Comparison of ENCODE assay signal across 24 cellular contexts in the genomic region with DNA sequence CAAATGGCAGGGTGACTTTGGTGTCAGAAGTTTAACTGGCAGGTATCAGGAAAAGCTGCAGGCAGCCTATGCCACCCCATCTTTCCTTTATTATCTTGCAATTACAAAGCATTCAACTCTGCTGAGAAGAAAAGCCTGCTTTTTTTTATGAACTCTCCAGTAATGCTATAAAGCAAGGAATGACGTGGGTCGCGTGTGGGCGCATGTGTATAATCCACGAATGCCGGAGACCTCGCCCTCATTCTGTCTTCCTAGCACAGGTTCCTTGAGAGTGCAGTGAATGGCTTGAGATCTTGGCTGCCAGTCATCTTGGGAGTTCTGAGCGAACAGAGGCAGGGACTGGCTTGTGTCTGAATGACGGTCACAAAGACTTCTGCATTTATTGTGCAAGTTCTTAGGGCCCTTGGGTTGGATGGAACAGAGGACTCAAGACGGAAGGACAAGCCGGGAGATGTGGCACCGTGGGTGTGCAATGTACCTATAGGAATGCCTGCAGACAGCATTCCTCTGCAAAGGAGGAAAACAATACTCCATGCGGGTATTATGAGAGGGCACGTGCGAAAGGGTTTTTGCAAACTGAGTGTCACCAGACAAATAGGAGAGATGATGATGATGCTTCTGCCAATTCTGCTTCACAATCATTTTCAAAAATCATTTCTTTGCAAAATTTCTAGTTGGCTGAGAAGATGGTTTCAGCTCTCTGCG.
"Had no signal": no experiment of that assay in that cellular context is flagged by ENCODE, and none has a peak within 500 bp of the region (broad histone marks: within the 10 kb centered on the region; RNA-seq: fewer than 3 reads in every experiment).

No MANE protein-coding gene starts in this region.

- H3K27me3 Mint-ChIP-seq: activated CD4-positive, alpha-beta memory T cell treated with anti-CD3 and anti-CD28 coated beads, Interleukin-2, amount 10 ng/mL, durations not matched to agents 7 days and 5 days; activated CD4-positive, alpha-beta T cell treated with anti-CD3 and anti-CD28 coated beads, Interleukin-2, amount 10 ng/mL, durations not matched to agents 24 days and 14 days had no signal

- H3K27ac Mint-ChIP-seq: activated CD4-positive, alpha-beta memory T cell treated with anti-CD3 and anti-CD28 coated beads, Interleukin-2, amount 10 ng/mL, durations not matched to agents 7 days and 5 days; activated CD4-positive, alpha-beta T cell treated with anti-CD3 and anti-CD28 coated beads, Interleukin-2, amount 10 ng/mL, durations not matched to agents 24 days and 14 days; activated naive CD4-positive, alpha-beta T cell treated with anti-CD3 and anti-CD28 coated beads, Interleukin-2, amount 10 ng/mL, durations not matched to agents 7 days and 5 days; activated naive CD8-positive, alpha-beta T cell treated with anti-CD3 and anti-CD28 coated beads, Interleukin-2, amount 10 ng/mL, durations not matched to agents 7 days and 5 days; activated T-cell treated with anti-CD3 and anti-CD28 coated beads, Interleukin-2, amount 50 U/mL, for 24 hours; nephron; T-helper 17 cell had no signal

- H3K9me3 ChIP-seq: ascending aorta, heart right ventricle, left lung, lower lobe of right lung, neutrophil, pancreas, prostate gland, right atrium auricular region, tibial nerve, uterus had no signal

- H3K27ac ChIP-seq: ascending aorta, brain microvascular endothelial cell, heart right ventricle, left lung, lower lobe of right lung, neutrophil, pancreas, prostate gland, right atrium auricular region, tibial nerve, uterus had no signal

- H3K36me3 ChIP-seq: ascending aorta, brain microvascular endothelial cell, heart right ventricle, left lung, lower lobe of right lung, neutrophil, pancreas, prostate gland, right atrium auricular region, tibial nerve, uterus had no signal

- H3K27me3 ChIP-seq: ascending aorta, brain microvascular endothelial cell, neutrophil, pancreas, right atrium auricular region, tibial nerve, uterus had no signal

- H3K4me3 Mint-ChIP-seq: activated CD4-positive, alpha-beta memory T cell treated with anti-CD3 and anti-CD28 coated beads, Interleukin-2, amount 10 ng/mL, durations not matched to agents 7 days and 5 days; activated CD4-positive, alpha-beta T cell treated with anti-CD3 and anti-CD28 coated beads, Interleukin-2, amount 10 ng/mL, durations not matched to agents 24 days and 14 days; activated naive CD4-positive, alpha-beta T cell treated with anti-CD3 and anti-CD28 coated beads, Interleukin-2, amount 10 ng/mL, durations not matched to agents 7 days and 5 days; activated naive CD8-positive, alpha-beta T cell treated with anti-CD3 and anti-CD28 coated beads, Interleukin-2, amount 10 ng/mL, durations not matched to agents 7 days and 5 days; activated T-cell treated with anti-CD3 and anti-CD28 coated beads, Interleukin-2, amount 50 U/mL, for 24 hours; T-helper 17 cell had no signal

- FAIRE-seq: endothelial cell of umbilical vein, pancreas had no signal

- H3K4me3 ChIP-seq: left lung, pancreas, prostate gland, right atrium auricular region, tibial nerve, uterus had no signal

- H3K9me3 Mint-ChIP-seq: activated CD4-positive, alpha-beta memory T cell treated with anti-CD3 and anti-CD28 coated beads, Interleukin-2, amount 10 ng/mL, durations not matched to agents 7 days and 5 days; activated CD4-positive, alpha-beta T cell treated with anti-CD3 and anti-CD28 coated beads, Interleukin-2, amount 10 ng/mL, durations not matched to agents 24 days and 14 days; activated naive CD4-positive, alpha-beta T cell treated with anti-CD3 and anti-CD28 coated beads, Interleukin-2, amount 10 ng/mL, durations not matched to agents 7 days and 5 days; activated naive CD8-positive, alpha-beta T cell treated with anti-CD3 and anti-CD28 coated beads, Interleukin-2, amount 10 ng/mL, durations not matched to agents 7 days and 5 days; activated T-cell treated with anti-CD3 and anti-CD28 coated beads, Interleukin-2, amount 50 U/mL, for 24 hours; nephron had no signal

- H3K36me3 Mint-ChIP-seq: activated naive CD4-positive, alpha-beta T cell treated with anti-CD3 and anti-CD28 coated beads, Interleukin-2, amount 10 ng/mL, durations not matched to agents 7 days and 5 days; activated naive CD8-positive, alpha-beta T cell treated with anti-CD3 and anti-CD28 coated beads, Interleukin-2, amount 10 ng/mL, durations not matched to agents 7 days and 5 days had no signal

- H3K4me1 ChIP-seq: ascending aorta, left lung, lower lobe of right lung, pancreas, prostate gland, right atrium auricular region, uterus had no signal

- H3K4me1 Mint-ChIP-seq: activated CD4-positive, alpha-beta memory T cell treated with anti-CD3 and anti-CD28 coated beads, Interleukin-2, amount 10 ng/mL, durations not matched to agents 7 days and 5 days; activated CD4-positive, alpha-beta T cell treated with anti-CD3 and anti-CD28 coated beads, Interleukin-2, amount 10 ng/mL, durations not matched to agents 24 days and 14 days; activated naive CD4-positive, alpha-beta T cell treated with anti-CD3 and anti-CD28 coated beads, Interleukin-2, amount 10 ng/mL, durations not matched to agents 7 days and 5 days; activated naive CD8-positive, alpha-beta T cell treated with anti-CD3 and anti-CD28 coated beads, Interleukin-2, amount 10 ng/mL, durations not matched to agents 7 days and 5 days; T-helper 17 cell had no signal

- DNase-seq: activated CD4-positive, alpha-beta memory T cell treated with anti-CD3 and anti-CD28 coated beads, Interleukin-2, amount 10 ng/mL, durations not matched to agents 7 days and 5 days; activated CD4-positive, alpha-beta T cell treated with anti-CD3 and anti-CD28 coated beads, Interleukin-2, amount 10 ng/mL, durations not matched to agents 24 days and 14 days; activated CD4-positive, CD25-positive, alpha-beta regulatory T cell treated with anti-CD3 and anti-CD28 coated beads, Interleukin-2, amount 50 U/mL, for 72 hours; activated gamma-delta T cell; activated naive CD4-positive, alpha-beta T cell treated with anti-CD3 and anti-CD28 coated beads, Interleukin-2, amount 10 ng/mL, durations not matched to agents 7 days and 5 days; activated naive CD8-positive, alpha-beta T cell treated with anti-CD3 and anti-CD28 coated beads, Interleukin-2, amount 10 ng/mL, durations not matched to agents 7 days and 5 days; central memory CD4-positive, alpha-beta T cell; lower lobe of right lung; stimulated activated CD4-positive, alpha-beta T cell treated with anti-CD3 and anti-CD28 coated beads, Interleukin-2, amount 100 ng/mL, for 48 hours; stimulated activated naive CD4-positive, alpha-beta T cell treated with Interleukin-2 at 50 U/mL for 16 hours; T-helper 17 cell; uterus had no signal
